ENCODE assay signal across 1 cellular context in the genomic region with DNA sequence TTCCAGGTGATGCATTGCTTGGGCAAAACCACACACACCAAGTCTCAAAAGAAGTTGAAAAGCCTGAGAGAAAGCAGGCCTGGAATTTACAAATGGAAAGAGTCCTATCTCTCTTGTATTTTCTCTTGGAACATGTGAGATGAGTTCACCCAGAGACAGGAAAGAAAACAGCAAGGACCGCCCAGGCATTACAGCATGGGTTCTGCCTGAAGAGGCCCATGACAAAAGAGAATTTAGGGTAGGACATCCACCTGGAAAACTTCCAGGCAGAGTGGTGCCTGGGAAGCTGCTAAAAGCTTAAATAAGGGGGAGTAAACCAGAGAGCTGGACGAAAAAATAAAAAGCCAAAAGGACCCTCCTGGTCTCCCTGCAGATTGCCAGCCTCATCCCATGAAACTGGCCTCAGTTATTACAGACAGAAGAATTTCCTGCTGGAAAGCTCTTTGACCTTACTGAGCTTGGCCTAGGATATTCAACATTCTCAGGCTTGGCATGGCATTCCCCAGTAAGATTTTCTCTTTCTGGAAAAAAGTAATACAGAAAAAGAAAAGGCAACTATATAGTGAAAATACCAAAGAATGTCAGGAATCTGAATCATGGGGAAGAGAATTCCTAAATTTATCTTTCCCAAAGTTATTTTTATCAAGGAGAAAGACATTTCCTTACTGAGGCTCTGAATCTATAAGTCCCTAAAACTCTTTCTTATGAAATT.
TF ChIP-seq lines count a peak whose summit lies in the region.

No MANE protein-coding gene starts in this region.

TF ChIP-seq in IMR-90, 13 proteins besides CTCF, POLR2A, EP300 and RAD21 (continued from another document):
- no peak for TF ChIP-seq RFX5 (IDR thresholded peaks at IDR 0.05; ENCODE audit: low read depth, low read length)
- no peak for TF ChIP-seq MXI1 (IDR thresholded peaks at IDR 0.05; ENCODE audit: borderline replicate concordance, low read depth, low read length)
- no peak for TF ChIP-seq MAFK (IDR thresholded peaks at IDR 0.05; ENCODE audit: low read depth, low read length)
- no peak for TF ChIP-seq FOS (IDR thresholded peaks at IDR 0.05; ENCODE audit: low read depth, low read length)
- TF ChIP-seq CHD1 (IDR thresholded peaks at IDR 0.05; ENCODE audit: low read depth, low read length): no peak
- TF ChIP-seq SMC3 (IDR thresholded peaks at IDR 0.05; ENCODE audit: low read depth, low read length): no peak
